In genomic region chr9:136996361-136997281, GRCh38 we compare ENCODE assay signal across 8 cellular contexts. TPM values are rescaled to one million over a fixed set of nuclear protein-coding genes. Genes with fewer than 3 reads are reported as not detected.
DNase-seq lines count a peak whose midpoint lies in the region; ATAC-seq and TF ChIP-seq lines count a peak whose summit lies in the region.

Gene CLIC3, minus strand, starts transcription at chr9:136996568. Its CDS starts 25 bp downstream, at chr9:136996543.

- H3K23ac ChIP-seq in mesenchymal stem cell (ENCODE audit: low read length in 2 of 2) = peak within 1 kb of the TSS in 1 of 2 experiments; percentile 46

- H2AFZ ChIP-seq in mesenchymal stem cell (ENCODE audit: low read depth, low read length) = no peak within 1 kb of the TSS

- DNase-seq in EH (ENCODE audit: low read depth) (peak; percentile 34), NCI-H69 (lab: John Stamatoyannopoulos, UW) (peak; percentile 74), mesenchymal stem cell (peak; percentile 22), endothelial cell (ENCODE audit: low spot score) (no peak), COLO829 (ENCODE audit: low spot score) (no peak), NK-92 (lab: John Stamatoyannopoulos, UW; ENCODE audit: unreplicated experiment) (no peak)

- H3K14ac ChIP-seq in mesenchymal stem cell (ENCODE audit: low read length in 2 of 2) = peak within 1 kb of the TSS in 1 of 2 experiments; percentile 79

- H3K4ac ChIP-seq in mesenchymal stem cell (ENCODE audit: low read depth in 1 of 2, low read length in 2 of 2) = peak within 1 kb of the TSS; percentile 32 to 61

- peaks cover 32% of the 10 kb centered on the region for H3K4me1 Mint-ChIP-seq in activated naive CD8-positive, alpha-beta T cell (ENCODE audit: low read depth)
- H3K4me1 Mint-ChIP-seq in endothelial cell (ENCODE audit: unreplicated experiment) = peaks cover 6% of the 10 kb centered on the region

- peaks cover 0 to 5% of the 10 kb centered on the region in 2 experiments for H3K27me3 ChIP-seq in mesenchymal stem cell (ENCODE audit: control insufficient read depth in 1 of 2, insufficient read depth in 1 of 2, low read length in 2 of 2)

- H3K36me3 Mint-ChIP-seq in activated naive CD8-positive, alpha-beta T cell = no peaks in the 10 kb centered on the region
- H3K36me3 Mint-ChIP-seq in endothelial cell (ENCODE audit: low read depth, unreplicated experiment) = peaks cover 4% of the 10 kb centered on the region

- H2BK5ac ChIP-seq in mesenchymal stem cell (ENCODE audit: low read depth, low read length, poor library complexity, severe bottlenecking) = no peak within 1 kb of the TSS

- no peak for TF ChIP-seq CTCF in endothelial cell (IDR thresholded peaks at IDR 0.05; ENCODE audit: unreplicated experiment)

- no peak within 1 kb of the TSS for H3K27ac ChIP-seq in mesenchymal stem cell (ENCODE audit: low read length, poor library complexity, severe bottlenecking)

- peak within 1 kb of the TSS; percentile 60 for H2BK15ac ChIP-seq in mesenchymal stem cell (ENCODE audit: low read depth, poor library complexity, severe bottlenecking)

- TF ChIP-seq POLR2A in GM18505 (IDR thresholded peaks at IDR 0.05; ENCODE audit: borderline replicate concordance, extremely low read depth, insufficient read depth, insufficient read length) = no peak

- no peaks in the 10 kb centered on the region for H3K9me3 Mint-ChIP-seq in activated naive CD8-positive, alpha-beta T cell (ENCODE audit: low read depth)
- H3K9me3 Mint-ChIP-seq in endothelial cell (ENCODE audit: unreplicated experiment) = no peaks in the 10 kb centered on the region

- peak within 1 kb of the TSS; percentile 57 for H4K91ac ChIP-seq in mesenchymal stem cell (ENCODE audit: low read length)

- peak within 1 kb of the TSS; percentile 20 to 95 for H2BK12ac ChIP-seq in mesenchymal stem cell (ENCODE audit: low read length in 2 of 2)

- peaks cover 60% of the 10 kb centered on the region for H3K4me1 ChIP-seq in mesenchymal stem cell (ENCODE audit: control insufficient read depth, insufficient read depth, low read depth, low read length)

- H3K9ac ChIP-seq in mesenchymal stem cell (ENCODE audit: low read length) = no peak within 1 kb of the TSS

- peak within 1 kb of the TSS; percentile 59 for H4K8ac ChIP-seq in mesenchymal stem cell (ENCODE audit: low read length)

- peak within 1 kb of the TSS; percentile 34 to 40 for H3K18ac ChIP-seq in mesenchymal stem cell (ENCODE audit: low read depth in 1 of 2, low read length in 2 of 2)

- no peaks in the 10 kb centered on the region for H3K27me3 Mint-ChIP-seq in activated naive CD8-positive, alpha-beta T cell
- peaks cover 10% of the 10 kb centered on the region for H3K27me3 Mint-ChIP-seq in endothelial cell (ENCODE audit: unreplicated experiment)

- 37% methylated on average over 28 of the region's 34 CpGs for WGBS in mesenchymal stem cell

- H3K79me1 ChIP-seq in mesenchymal stem cell (replicated peaks; ENCODE audit: low read length, poor library complexity, severe bottlenecking) = peaks cover 15% of the 10 kb centered on the region

- no peaks in the 10 kb centered on the region for H3K9me3 ChIP-seq in mesenchymal stem cell (ENCODE audit: control insufficient read depth, low read length)

- H3K27ac Mint-ChIP-seq in activated naive CD8-positive, alpha-beta T cell = peak within 1 kb of the TSS; percentile 10
- no peak within 1 kb of the TSS for H3K27ac Mint-ChIP-seq in endothelial cell (ENCODE audit: unreplicated experiment)

- peak within 1 kb of the TSS; percentile 47 for H2AK5ac ChIP-seq in mesenchymal stem cell (ENCODE audit: low read length, severe bottlenecking)

- H3K4me3 ChIP-seq in mesenchymal stem cell (ENCODE audit: insufficient read depth in 1 of 2, low read depth in 1 of 2, low read length in 2 of 2) = peak within 1 kb of the TSS in 1 of 2 experiments; percentile 47

- H3K4me3 Mint-ChIP-seq in activated naive CD8-positive, alpha-beta T cell = peak within 1 kb of the TSS; percentile 69
- H3K4me3 Mint-ChIP-seq in endothelial cell (ENCODE audit: unreplicated experiment) = no peak within 1 kb of the TSS

- H3K4me2 ChIP-seq in mesenchymal stem cell (ENCODE audit: low read length, poor library complexity, severe bottlenecking) = peak within 1 kb of the TSS; percentile 71

- H2BK120ac ChIP-seq in mesenchymal stem cell (ENCODE audit: low read depth, low read length) = no peak within 1 kb of the TSS

- H3K36me3 ChIP-seq in mesenchymal stem cell (ENCODE audit: control insufficient read depth in 1 of 2, insufficient read depth in 2 of 2, low read depth in 1 of 2, low read length in 2 of 2) = peaks cover 0 to 28% of the 10 kb centered on the region in 2 experiments

- no peak for ATAC-seq in GM18505 (IDR thresholded peaks at IDR 0.05; ENCODE audit: unreplicated experiment)

RNA-seq across cellular contexts. Expression of gene CLIC3, which starts in this region (rescaled TPM):
- 4.4 TPM for polyA plus RNA-seq in mesenchymal stem cell (2013, experiment 1 of 2)
- 4.3 TPM for polyA plus RNA-seq in mesenchymal stem cell (2013, experiment 2 of 2)
- not detected for total RNA-seq in endothelial cell (ENCODE audit: unreplicated experiment)

Comparison
In these comparisons a context has a peak if more than half of its experiments do, and no peak if none do; other contexts are left out.
1. DNase-seq: peak in EH (single experiment), NCI-H69 (single experiment) and mesenchymal stem cell (single experiment); none in endothelial cell (single experiment), COLO829 (single experiment) and NK-92 (single experiment).